Comparison of ENCODE assay signal across 1 cellular context in the genomic region with DNA sequence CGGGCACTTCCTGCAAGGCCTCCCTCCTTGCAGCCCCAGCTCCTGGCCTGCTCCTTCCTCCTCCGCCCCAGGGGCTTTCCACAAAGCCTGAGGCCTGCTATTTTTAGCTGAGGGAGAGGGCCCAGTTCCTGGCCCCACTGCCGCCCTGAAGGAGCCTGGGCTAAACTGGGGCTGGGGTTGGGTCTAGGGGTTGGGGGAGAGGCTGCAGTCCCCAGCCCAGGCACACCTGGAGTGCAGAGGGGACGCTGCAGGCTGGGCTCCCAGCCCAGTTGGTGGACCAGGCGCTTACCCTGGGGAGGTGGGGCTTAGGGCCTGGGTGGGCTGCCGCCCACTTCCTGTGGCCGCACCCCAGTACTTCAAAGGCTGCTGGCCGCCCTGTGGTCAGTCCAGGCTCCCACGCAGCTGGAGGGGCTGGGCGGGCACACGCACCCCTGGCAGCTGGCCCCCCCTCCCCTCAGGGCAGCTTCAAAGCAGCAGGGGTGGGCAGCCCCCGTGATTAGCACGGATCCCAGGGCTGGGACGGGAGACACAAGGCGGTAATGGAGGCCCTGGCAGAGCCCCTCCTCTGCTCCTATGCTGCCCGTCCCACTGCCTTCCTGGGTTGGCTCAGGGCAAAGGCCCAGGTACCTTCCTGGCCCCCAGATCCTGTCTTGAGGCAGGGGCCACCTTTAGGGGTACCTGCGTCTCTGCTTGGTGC.
TF ChIP-seq lines count a peak whose summit lies in the region.

No MANE protein-coding gene starts in this region.

TF ChIP-seq in GM23338, 12 proteins besides CTCF, POLR2A, EP300 and RAD21 (continued from another document):
- TF ChIP-seq, protein P1, sequence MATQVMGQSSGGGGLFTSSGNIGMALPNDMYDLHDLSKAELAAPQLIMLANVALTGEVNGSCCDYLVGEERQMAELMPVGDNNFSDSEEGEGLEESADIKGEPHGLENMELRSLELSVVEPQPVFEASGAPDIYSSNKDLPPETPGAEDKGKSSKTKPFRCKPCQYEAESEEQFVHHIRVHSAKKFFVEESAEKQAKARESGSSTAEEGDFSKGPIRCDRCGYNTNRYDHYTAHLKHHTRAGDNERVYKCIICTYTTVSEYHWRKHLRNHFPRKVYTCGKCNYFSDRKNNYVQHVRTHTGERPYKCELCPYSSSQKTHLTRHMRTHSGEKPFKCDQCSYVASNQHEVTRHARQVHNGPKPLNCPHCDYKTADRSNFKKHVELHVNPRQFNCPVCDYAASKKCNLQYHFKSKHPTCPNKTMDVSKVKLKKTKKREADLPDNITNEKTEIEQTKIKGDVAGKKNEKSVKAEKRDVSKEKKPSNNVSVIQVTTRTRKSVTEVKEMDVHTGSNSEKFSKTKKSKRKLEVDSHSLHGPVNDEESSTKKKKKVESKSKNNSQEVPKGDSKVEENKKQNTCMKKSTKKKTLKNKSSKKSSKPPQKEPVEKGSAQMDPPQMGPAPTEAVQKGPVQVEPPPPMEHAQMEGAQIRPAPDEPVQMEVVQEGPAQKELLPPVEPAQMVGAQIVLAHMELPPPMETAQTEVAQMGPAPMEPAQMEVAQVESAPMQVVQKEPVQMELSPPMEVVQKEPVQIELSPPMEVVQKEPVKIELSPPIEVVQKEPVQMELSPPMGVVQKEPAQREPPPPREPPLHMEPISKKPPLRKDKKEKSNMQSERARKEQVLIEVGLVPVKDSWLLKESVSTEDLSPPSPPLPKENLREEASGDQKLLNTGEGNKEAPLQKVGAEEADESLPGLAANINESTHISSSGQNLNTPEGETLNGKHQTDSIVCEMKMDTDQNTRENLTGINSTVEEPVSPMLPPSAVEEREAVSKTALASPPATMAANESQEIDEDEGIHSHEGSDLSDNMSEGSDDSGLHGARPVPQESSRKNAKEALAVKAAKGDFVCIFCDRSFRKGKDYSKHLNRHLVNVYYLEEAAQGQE (IDR thresholded peaks at IDR 0.05; ENCODE audit: unreplicated experiment) = no peak
- TF ChIP-seq ZNF114 (CRISPR knock-in tag; IDR thresholded peaks at IDR 0.05) (no peak), NANOG (IDR thresholded peaks at IDR 0.05; ENCODE audit: borderline replicate concordance) (no peak), ZNF331 (CRISPR knock-in tag; IDR thresholded peaks at IDR 0.05; ENCODE audit: low read depth) (no peak), CREB1 (CRISPR knock-in tag; IDR thresholded peaks at IDR 0.05; ENCODE audit: low read depth) (no peak), STAT1 (IDR thresholded peaks at IDR 0.05; ENCODE audit: unreplicated experiment) (no peak), JUNB (IDR thresholded peaks at IDR 0.05; ENCODE audit: unreplicated experiment) (no peak)
- TF ChIP-seq, protein P2, sequence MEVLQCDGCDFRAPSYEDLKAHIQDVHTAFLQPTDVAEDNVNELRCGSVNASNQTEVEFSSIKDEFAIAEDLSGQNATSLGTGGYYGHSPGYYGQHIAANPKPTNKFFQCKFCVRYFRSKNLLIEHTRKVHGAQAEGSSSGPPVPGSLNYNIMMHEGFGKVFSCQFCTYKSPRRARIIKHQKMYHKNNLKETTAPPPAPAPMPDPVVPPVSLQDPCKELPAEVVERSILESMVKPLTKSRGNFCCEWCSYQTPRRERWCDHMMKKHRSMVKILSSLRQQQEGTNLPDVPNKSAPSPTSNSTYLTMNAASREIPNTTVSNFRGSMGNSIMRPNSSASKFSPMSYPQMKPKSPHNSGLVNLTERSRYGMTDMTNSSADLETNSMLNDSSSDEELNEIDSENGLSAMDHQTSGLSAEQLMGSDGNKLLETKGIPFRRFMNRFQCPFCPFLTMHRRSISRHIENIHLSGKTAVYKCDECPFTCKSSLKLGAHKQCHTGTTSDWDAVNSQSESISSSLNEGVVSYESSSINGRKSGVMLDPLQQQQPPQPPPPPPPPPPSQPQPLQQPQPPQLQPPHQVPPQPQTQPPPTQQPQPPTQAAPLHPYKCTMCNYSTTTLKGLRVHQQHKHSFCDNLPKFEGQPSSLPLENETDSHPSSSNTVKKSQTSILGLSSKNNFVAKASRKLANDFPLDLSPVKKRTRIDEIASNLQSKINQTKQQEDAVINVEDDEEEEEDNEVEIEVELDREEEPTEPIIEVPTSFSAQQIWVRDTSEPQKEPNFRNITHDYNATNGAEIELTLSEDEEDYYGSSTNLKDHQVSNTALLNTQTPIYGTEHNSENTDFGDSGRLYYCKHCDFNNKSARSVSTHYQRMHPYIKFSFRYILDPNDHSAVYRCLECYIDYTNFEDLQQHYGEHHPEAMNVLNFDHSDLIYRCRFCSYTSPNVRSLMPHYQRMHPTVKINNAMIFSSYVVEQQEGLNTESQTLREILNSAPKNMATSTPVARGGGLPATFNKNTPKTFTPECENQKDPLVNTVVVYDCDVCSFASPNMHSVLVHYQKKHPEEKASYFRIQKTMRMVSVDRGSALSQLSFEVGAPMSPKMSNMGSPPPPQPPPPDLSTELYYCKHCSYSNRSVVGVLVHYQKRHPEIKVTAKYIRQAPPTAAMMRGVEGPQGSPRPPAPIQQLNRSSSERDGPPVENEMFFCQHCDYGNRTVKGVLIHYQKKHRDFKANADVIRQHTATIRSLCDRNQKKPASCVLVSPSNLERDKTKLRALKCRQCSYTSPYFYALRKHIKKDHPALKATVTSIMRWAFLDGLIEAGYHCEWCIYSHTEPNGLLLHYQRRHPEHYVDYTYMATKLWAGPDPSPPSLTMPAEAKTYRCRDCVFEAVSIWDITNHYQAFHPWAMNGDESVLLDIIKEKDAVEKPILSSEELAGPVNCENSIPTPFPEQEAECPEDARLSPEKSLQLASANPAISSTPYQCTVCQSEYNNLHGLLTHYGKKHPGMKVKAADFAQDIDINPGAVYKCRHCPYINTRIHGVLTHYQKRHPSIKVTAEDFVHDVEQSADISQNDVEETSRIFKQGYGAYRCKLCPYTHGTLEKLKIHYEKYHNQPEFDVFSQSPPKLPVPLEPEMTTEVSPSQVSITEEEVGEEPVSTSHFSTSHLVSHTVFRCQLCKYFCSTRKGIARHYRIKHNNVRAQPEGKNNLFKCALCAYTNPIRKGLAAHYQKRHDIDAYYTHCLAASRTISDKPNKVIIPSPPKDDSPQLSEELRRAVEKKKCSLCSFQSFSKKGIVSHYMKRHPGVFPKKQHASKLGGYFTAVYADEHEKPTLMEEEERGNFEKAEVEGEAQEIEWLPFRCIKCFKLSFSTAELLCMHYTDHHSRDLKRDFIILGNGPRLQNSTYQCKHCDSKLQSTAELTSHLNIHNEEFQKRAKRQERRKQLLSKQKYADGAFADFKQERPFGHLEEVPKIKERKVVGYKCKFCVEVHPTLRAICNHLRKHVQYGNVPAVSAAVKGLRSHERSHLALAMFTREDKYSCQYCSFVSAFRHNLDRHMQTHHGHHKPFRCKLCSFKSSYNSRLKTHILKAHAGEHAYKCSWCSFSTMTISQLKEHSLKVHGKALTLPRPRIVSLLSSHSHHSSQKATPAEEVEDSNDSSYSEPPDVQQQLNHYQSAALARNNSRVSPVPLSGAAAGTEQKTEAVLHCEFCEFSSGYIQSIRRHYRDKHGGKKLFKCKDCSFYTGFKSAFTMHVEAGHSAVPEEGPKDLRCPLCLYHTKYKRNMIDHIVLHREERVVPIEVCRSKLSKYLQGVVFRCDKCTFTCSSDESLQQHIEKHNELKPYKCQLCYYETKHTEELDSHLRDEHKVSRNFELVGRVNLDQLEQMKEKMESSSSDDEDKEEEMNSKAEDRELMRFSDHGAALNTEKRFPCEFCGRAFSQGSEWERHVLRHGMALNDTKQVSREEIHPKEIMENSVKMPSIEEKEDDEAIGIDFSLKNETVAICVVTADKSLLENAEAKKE (CRISPR knock-in tag; IDR thresholded peaks at IDR 0.05) = no peak
TF ChIP-seq in GM23338: peak in this region for 0.
